ENCODE assay signal across 1 cellular context in the genomic region with DNA sequence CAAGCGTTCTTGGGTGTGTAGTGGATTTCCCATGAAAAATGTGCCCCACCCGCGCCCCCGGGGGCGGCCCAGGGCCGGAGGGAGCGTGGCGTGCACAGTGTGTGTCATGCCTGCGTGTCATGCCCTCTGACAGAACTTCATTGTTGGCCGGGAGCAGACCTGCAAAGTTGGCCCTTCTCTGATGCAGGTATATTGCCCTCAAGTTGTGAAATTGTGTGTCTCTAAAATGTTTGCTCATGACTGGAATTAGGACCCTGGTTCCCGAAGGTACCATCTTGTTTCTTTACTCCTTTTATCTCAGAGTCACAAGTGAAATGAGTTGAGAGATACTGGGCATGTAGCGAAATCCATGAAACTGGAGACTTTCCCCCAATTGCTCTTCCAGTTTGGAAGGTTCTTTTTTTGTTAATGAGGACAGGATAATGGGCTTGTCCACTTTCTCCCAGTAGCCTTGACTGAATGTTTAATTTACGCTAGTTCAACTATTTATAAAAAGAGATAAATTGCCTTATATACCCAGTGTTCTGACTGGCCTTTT.
A peak's percentile ranks its signal among the peaks of the same experiment; 100 is the strongest.
TF ChIP-seq lines count a peak whose summit lies in the region.

No MANE protein-coding gene starts in this region.

TF ChIP-seq in HepG2, 621 proteins besides CTCF, POLR2A, EP300 and RAD21 (continued from another document and continues in another):
- TF ChIP-seq, protein P1, sequence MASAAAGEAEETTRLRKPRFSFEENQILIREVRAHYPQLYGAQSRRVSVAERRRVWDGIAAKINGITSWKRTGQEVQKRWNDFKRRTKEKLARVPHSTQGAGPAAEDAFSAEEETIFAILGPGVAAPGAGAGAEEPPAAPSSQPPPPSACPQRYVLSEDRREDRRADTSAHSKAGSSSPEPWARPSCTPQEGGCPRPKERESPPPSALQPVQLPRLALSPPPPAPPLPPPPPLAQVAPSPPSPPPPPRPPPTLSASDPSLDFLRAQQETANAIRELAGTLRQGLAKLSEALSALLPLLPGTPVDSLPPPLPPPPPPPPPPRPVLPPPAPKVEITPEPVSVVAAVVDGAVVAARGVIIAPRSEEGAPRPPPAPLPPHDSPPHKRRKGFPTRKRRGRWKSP (CRISPR knock-in tag; IDR thresholded peaks at IDR 0.05) = 0 out of 2 replicates have a peak, but pooled peaks have one; percentile 0
- TF ChIP-seq ZNF678 (CRISPR knock-in tag; IDR thresholded peaks at IDR 0.05) = no peak
- no peak for TF ChIP-seq ZNF558 (CRISPR knock-in tag; IDR thresholded peaks at IDR 0.05; ENCODE audit: borderline replicate concordance)
- TF ChIP-seq FOXJ3 (CRISPR knock-in tag; IDR thresholded peaks at IDR 0.05; ENCODE audit: borderline replicate concordance) = no peak
- TF ChIP-seq, protein P2, sequence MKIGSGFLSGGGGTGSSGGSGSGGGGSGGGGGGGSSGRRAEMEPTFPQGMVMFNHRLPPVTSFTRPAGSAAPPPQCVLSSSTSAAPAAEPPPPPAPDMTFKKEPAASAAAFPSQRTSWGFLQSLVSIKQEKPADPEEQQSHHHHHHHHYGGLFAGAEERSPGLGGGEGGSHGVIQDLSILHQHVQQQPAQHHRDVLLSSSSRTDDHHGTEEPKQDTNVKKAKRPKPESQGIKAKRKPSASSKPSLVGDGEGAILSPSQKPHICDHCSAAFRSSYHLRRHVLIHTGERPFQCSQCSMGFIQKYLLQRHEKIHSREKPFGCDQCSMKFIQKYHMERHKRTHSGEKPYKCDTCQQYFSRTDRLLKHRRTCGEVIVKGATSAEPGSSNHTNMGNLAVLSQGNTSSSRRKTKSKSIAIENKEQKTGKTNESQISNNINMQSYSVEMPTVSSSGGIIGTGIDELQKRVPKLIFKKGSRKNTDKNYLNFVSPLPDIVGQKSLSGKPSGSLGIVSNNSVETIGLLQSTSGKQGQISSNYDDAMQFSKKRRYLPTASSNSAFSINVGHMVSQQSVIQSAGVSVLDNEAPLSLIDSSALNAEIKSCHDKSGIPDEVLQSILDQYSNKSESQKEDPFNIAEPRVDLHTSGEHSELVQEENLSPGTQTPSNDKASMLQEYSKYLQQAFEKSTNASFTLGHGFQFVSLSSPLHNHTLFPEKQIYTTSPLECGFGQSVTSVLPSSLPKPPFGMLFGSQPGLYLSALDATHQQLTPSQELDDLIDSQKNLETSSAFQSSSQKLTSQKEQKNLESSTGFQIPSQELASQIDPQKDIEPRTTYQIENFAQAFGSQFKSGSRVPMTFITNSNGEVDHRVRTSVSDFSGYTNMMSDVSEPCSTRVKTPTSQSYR (CRISPR knock-in tag; IDR thresholded peaks at IDR 0.05; ENCODE audit: borderline replicate concordance) = no peak
- no peak for TF ChIP-seq CBX5 (CRISPR knock-in tag; IDR thresholded peaks at IDR 0.05; ENCODE audit: borderline replicate concordance)
- no peak for TF ChIP-seq SRSF4 (IDR thresholded peaks at IDR 0.05; ENCODE audit: low read depth, low read length, poor library complexity, severe bottlenecking)
- TF ChIP-seq NR2C2 (CRISPR knock-in tag; IDR thresholded peaks at IDR 0.05; ENCODE audit: borderline replicate concordance) = 0 out of 2 replicates have a peak, but pooled peaks have one; percentile 1
- TF ChIP-seq, protein P3, sequence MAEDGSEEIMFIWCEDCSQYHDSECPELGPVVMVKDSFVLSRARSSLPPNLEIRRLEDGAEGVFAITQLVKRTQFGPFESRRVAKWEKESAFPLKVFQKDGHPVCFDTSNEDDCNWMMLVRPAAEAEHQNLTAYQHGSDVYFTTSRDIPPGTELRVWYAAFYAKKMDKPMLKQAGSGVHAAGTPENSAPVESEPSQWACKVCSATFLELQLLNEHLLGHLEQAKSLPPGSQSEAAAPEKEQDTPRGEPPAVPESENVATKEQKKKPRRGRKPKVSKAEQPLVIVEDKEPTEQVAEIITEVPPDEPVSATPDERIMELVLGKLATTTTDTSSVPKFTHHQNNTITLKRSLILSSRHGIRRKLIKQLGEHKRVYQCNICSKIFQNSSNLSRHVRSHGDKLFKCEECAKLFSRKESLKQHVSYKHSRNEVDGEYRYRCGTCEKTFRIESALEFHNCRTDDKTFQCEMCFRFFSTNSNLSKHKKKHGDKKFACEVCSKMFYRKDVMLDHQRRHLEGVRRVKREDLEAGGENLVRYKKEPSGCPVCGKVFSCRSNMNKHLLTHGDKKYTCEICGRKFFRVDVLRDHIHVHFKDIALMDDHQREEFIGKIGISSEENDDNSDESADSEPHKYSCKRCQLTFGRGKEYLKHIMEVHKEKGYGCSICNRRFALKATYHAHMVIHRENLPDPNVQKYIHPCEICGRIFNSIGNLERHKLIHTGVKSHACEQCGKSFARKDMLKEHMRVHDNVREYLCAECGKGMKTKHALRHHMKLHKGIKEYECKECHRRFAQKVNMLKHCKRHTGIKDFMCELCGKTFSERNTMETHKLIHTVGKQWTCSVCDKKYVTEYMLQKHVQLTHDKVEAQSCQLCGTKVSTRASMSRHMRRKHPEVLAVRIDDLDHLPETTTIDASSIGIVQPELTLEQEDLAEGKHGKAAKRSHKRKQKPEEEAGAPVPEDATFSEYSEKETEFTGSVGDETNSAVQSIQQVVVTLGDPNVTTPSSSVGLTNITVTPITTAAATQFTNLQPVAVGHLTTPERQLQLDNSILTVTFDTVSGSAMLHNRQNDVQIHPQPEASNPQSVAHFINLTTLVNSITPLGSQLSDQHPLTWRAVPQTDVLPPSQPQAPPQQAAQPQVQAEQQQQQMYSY (CRISPR knock-in tag; IDR thresholded peaks at IDR 0.05) = no peak
- no peak for TF ChIP-seq ZNF556 (CRISPR knock-in tag; IDR thresholded peaks at IDR 0.05; ENCODE audit: borderline replicate concordance)
- TF ChIP-seq POLR2AphosphoS5 (IDR thresholded peaks at IDR 0.05; ENCODE audit: low read depth, low read length) = no peak
- no peak for TF ChIP-seq NFYC (CRISPR knock-in tag; IDR thresholded peaks at IDR 0.05)
- TF ChIP-seq, protein P4, sequence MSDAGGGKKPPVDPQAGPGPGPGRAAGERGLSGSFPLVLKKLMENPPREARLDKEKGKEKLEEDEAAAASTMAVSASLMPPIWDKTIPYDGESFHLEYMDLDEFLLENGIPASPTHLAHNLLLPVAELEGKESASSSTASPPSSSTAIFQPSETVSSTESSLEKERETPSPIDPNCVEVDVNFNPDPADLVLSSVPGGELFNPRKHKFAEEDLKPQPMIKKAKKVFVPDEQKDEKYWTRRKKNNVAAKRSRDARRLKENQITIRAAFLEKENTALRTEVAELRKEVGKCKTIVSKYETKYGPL (CRISPR knock-in tag; IDR thresholded peaks at IDR 0.05) = 0 out of 2 replicates have a peak, but pooled peaks have one; percentile 21
- no peak for TF ChIP-seq ZSCAN31 (CRISPR knock-in tag; IDR thresholded peaks at IDR 0.05; ENCODE audit: low read depth)
- no peak for TF ChIP-seq SYNCRIP (IDR thresholded peaks at IDR 0.05; ENCODE audit: insufficient read depth, low read depth, low read length)
- 0 out of 2 replicates have a peak, but pooled peaks have one; percentile 4 for TF ChIP-seq ZNF224 (CRISPR knock-in tag; IDR thresholded peaks at IDR 0.05)
- peak; percentile 83 for TF ChIP-seq CEBPB (IDR thresholded peaks at IDR 0.05; ENCODE audit: borderline replicate concordance, low read depth, low read length)
- TF ChIP-seq SRSF1 (optimal IDR thresholded peaks at IDR 0.05; ENCODE audit: low read depth, low read length) = peak; percentile 79
- no peak for TF ChIP-seq ZNF614 (CRISPR knock-in tag; IDR thresholded peaks at IDR 0.05; ENCODE audit: borderline replicate concordance)
- TF ChIP-seq MXI1 (IDR thresholded peaks at IDR 0.05; ENCODE audit: borderline replicate concordance, low read depth, low read length) = peak; percentile 54; the same call in 1 of the 3 replicates
- TF ChIP-seq, protein P5, sequence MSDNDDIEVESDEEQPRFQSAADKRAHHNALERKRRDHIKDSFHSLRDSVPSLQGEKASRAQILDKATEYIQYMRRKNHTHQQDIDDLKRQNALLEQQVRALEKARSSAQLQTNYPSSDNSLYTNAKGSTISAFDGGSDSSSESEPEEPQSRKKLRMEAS (IDR thresholded peaks at IDR 0.05) = peak; percentile 24; the same call in 1 of the 2 replicates
- TF ChIP-seq, protein P6, sequence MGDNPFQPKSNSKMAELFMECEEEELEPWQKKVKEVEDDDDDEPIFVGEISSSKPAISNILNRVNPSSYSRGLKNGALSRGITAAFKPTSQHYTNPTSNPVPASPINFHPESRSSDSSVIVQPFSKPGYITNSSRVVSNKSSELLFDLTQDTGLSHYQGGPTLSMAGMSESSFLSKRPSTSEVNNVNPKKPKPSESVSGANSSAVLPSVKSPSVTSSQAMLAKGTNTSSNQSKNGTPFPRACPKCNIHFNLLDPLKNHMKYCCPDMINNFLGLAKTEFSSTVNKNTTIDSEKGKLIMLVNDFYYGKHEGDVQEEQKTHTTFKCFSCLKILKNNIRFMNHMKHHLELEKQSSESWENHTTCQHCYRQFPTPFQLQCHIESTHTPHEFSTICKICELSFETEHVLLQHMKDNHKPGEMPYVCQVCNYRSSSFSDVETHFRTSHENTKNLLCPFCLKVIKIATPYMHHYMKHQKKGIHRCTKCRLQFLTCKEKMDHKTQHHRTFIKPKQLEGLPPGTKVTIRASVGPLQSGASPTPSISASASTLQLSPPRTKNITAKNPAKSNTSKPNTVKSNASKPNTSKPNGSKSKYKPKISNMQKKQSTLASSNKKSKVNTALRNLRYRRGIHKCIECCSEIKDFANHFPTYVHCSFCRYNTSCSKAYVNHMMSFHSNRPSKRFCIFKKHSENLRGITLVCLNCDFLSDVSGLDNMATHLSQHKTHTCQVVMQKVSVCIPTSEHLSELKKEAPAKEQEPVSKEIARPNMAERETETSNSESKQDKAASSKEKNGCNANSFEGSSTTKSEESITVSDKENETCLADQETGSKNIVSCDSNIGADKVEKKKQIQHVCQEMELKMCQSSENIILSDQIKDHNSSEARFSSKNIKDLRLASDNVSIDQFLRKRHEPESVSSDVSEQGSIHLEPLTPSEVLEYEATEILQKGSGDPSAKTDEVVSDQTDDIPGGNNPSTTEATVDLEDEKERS (CRISPR knock-in tag; IDR thresholded peaks at IDR 0.05) = no peak
- TF ChIP-seq SP140L (CRISPR knock-in tag; IDR thresholded peaks at IDR 0.05; ENCODE audit: borderline replicate concordance) = 0 out of 2 replicates have a peak, but pooled peaks have one; percentile 24
- no peak for TF ChIP-seq KLF9 (CRISPR knock-in tag; IDR thresholded peaks at IDR 0.05; ENCODE audit: low read depth)
- TF ChIP-seq ZNF709 (CRISPR knock-in tag; IDR thresholded peaks at IDR 0.05) = no peak
- TF ChIP-seq ZFX (CRISPR knock-in tag; IDR thresholded peaks at IDR 0.05; ENCODE audit: low read depth) = no peak
- TF ChIP-seq MED8 (CRISPR knock-in tag; IDR thresholded peaks at IDR 0.05; ENCODE audit: insufficient replicate concordance) = no peak
- TF ChIP-seq TCF7 (IDR thresholded peaks at IDR 0.05; ENCODE audit: low read depth) = no peak
- no peak for TF ChIP-seq TAF1 (CRISPR knock-in tag; IDR thresholded peaks at IDR 0.05)
- TF ChIP-seq ZNF3 (CRISPR knock-in tag; IDR thresholded peaks at IDR 0.05) = no peak
- TF ChIP-seq SIN3A (IDR thresholded peaks at IDR 0.05; ENCODE audit: borderline replicate concordance, low read depth, low read length) = peak; percentile 52; the same call in 1 of the 2 replicates
- no peak for TF ChIP-seq ZNF674 (CRISPR knock-in tag; IDR thresholded peaks at IDR 0.05; ENCODE audit: low read depth)
- no peak for TF ChIP-seq SCMH1 (CRISPR knock-in tag; IDR thresholded peaks at IDR 0.05; ENCODE audit: borderline replicate concordance)
- TF ChIP-seq ZNF552 (CRISPR knock-in tag; IDR thresholded peaks at IDR 0.05; ENCODE audit: borderline replicate concordance) = no peak
- TF ChIP-seq GTF2F1 (IDR thresholded peaks at IDR 0.05; ENCODE audit: low read length) = no peak
- TF ChIP-seq, protein P7, sequence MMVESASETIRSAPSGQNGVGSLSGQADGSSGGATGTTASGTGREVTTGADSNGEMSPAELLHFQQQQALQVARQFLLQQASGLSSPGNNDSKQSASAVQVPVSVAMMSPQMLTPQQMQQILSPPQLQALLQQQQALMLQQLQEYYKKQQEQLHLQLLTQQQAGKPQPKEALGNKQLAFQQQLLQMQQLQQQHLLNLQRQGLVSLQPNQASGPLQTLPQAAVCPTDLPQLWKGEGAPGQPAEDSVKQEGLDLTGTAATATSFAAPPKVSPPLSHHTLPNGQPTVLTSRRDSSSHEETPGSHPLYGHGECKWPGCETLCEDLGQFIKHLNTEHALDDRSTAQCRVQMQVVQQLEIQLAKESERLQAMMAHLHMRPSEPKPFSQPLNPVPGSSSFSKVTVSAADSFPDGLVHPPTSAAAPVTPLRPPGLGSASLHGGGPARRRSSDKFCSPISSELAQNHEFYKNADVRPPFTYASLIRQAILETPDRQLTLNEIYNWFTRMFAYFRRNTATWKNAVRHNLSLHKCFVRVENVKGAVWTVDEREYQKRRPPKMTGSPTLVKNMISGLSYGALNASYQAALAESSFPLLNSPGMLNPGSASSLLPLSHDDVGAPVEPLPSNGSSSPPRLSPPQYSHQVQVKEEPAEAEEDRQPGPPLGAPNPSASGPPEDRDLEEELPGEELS (CRISPR knock-in tag; IDR thresholded peaks at IDR 0.05) = no peak
- TF ChIP-seq, protein P8, sequence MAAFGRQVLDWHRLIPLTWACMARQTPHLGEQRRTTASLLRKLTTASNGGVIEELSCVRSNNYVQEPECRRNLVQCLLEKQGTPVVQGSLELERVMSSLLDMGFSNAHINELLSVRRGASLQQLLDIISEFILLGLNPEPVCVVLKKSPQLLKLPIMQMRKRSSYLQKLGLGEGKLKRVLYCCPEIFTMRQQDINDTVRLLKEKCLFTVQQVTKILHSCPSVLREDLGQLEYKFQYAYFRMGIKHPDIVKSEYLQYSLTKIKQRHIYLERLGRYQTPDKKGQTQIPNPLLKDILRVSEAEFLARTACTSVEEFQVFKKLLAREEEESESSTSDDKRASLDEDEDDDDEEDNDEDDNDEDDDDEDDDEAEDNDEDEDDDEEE (CRISPR knock-in tag; IDR thresholded peaks at IDR 0.05) = no peak
- no peak for TF ChIP-seq NCOA5 (CRISPR knock-in tag; IDR thresholded peaks at IDR 0.05)
- TF ChIP-seq ZBTB7B (CRISPR knock-in tag; IDR thresholded peaks at IDR 0.05) = peak; percentile 8; the same call in 1 of the 2 replicates
- TF ChIP-seq, protein P9, sequence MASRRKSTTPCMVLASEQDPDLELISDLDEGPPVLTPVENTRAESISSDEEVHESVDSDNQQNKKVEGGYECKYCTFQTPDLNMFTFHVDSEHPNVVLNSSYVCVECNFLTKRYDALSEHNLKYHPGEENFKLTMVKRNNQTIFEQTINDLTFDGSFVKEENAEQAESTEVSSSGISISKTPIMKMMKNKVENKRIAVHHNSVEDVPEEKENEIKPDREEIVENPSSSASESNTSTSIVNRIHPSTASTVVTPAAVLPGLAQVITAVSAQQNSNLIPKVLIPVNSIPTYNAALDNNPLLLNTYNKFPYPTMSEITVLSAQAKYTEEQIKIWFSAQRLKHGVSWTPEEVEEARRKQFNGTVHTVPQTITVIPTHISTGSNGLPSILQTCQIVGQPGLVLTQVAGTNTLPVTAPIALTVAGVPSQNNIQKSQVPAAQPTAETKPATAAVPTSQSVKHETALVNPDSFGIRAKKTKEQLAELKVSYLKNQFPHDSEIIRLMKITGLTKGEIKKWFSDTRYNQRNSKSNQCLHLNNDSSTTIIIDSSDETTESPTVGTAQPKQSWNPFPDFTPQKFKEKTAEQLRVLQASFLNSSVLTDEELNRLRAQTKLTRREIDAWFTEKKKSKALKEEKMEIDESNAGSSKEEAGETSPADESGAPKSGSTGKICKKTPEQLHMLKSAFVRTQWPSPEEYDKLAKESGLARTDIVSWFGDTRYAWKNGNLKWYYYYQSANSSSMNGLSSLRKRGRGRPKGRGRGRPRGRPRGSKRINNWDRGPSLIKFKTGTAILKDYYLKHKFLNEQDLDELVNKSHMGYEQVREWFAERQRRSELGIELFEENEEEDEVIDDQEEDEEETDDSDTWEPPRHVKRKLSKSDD (CRISPR knock-in tag; IDR thresholded peaks at IDR 0.05; ENCODE audit: low read depth) = no peak
- no peak for TF ChIP-seq ZNF263 (CRISPR knock-in tag; IDR thresholded peaks at IDR 0.05)
- TF ChIP-seq ZNF670 (CRISPR knock-in tag; IDR thresholded peaks at IDR 0.05; ENCODE audit: borderline replicate concordance) = 0 out of 2 replicates have a peak, but pooled peaks have one; percentile 14
- no peak for TF ChIP-seq ZNF136 (CRISPR knock-in tag; IDR thresholded peaks at IDR 0.05; ENCODE audit: low read depth)
- peak; percentile 12; the same call in 1 of the 2 replicates for TF ChIP-seq NR2F6 (IDR thresholded peaks at IDR 0.05)
- no peak for TF ChIP-seq NR2F6 (CRISPR knock-in tag; IDR thresholded peaks at IDR 0.05)
